In the genomic region with DNA sequence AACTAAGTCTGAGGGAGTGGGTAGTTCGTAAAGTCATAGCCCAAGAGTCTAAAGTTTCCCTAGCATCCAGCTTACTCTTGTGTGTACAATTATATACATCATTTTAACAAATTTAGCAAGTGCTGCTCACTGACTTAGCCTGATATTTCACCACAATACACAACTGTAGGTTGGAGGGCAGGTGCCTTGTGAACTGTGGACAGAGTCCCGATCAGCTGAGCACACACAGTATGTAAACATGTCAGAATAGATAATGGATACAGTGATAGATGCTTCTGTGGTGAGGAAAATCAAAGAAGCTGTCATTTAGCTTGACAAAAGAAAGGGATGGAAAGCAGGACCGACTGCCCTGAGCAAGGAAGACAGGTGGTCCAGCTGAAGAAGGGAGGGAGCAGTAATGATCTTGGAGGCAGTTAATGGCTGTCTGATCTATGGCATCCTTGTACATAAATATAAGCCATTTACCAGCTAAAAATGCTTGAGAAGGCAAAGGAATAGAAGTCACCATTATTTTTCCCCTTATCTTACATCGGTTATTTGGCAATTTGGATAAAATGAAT, we compare ENCODE assay signal across 25 cellular contexts.
DNase-seq lines count a peak whose midpoint lies in the region; ATAC-seq and TF ChIP-seq lines count a peak whose summit lies in the region.
"Had no signal": no experiment of that assay in that cellular context is flagged by ENCODE, and none has a peak within 500 bp of the region (broad histone marks: within the 10 kb centered on the region; RNA-seq: fewer than 3 reads in every experiment).

No MANE protein-coding gene starts in this region.

- no peaks in the 10 kb centered on the region for H3K27me3 ChIP-seq in right lobe of liver
- H3K27me3 ChIP-seq: esophagus muscularis mucosa, pancreas, SJSA1, testis had no signal

- no peaks in the 10 kb centered on the region for H3K4me1 Mint-ChIP-seq in activated CD8-positive, alpha-beta T cell treated with anti-CD3 and anti-CD28 coated beads for 36 hours (ENCODE audit: low read depth)
- H3K4me1 Mint-ChIP-seq: brain; CD4-positive, CD25-positive, alpha-beta regulatory T cell; H9; natural killer cell had no signal

- H3K27ac Mint-ChIP-seq in activated CD8-positive, alpha-beta T cell treated with anti-CD3 and anti-CD28 coated beads for 36 hours = no peak overlapping the region
- H3K27ac Mint-ChIP-seq: brain; CD4-positive, CD25-positive, alpha-beta regulatory T cell; effector memory CD8-positive, alpha-beta T cell; natural killer cell; T-helper 17 cell had no signal

- no peak overlapping the region for H3K4me3 ChIP-seq in right lobe of liver
- H3K4me3 ChIP-seq: esophagus muscularis mucosa, pancreas, SJSA1, testis had no signal

- intact Hi-C loops in right lobe of liver (cut with DNase I) = no loop called here
- intact Hi-C loops in activated CD8-positive, alpha-beta T cell treated with anti-CD3 and anti-CD28 coated beads for 36 hours (cut with micrococcal nuclease) = no loop called here

- no peaks in the 10 kb centered on the region for H3K36me3 Mint-ChIP-seq in activated CD8-positive, alpha-beta T cell treated with anti-CD3 and anti-CD28 coated beads for 36 hours (ENCODE audit: low read depth)
- H3K36me3 Mint-ChIP-seq: brain; CD4-positive, CD25-positive, alpha-beta regulatory T cell; natural killer cell had no signal

- H3K4me3 Mint-ChIP-seq in activated CD8-positive, alpha-beta T cell treated with anti-CD3 and anti-CD28 coated beads for 36 hours = no peak overlapping the region
- H3K4me3 Mint-ChIP-seq: brain; CD4-positive, CD25-positive, alpha-beta regulatory T cell; effector memory CD8-positive, alpha-beta T cell; H9; natural killer cell; T-helper 17 cell had no signal

- CTCF ChIA-PET in activated CD8-positive, alpha-beta T cell treated with anti-CD3 and anti-CD28 coated beads for 36 hours (lab: Charles Lee) = interaction anchor here (1.7 kb wide), 1 partner anchor 24 kb away, joined by 4 read pairs; no protein-coding TSS in a partner anchor

- no peaks in the 10 kb centered on the region for H3K9me3 ChIP-seq in right lobe of liver
- H3K9me3 ChIP-seq: esophagus muscularis mucosa, pancreas, SJSA1, testis had no signal

- H3K4me1 ChIP-seq in right lobe of liver = no peaks in the 10 kb centered on the region
- H3K4me1 ChIP-seq: pancreas, SJSA1, testis had no signal

- no peak for TF ChIP-seq POLR2A in right lobe of liver (IDR thresholded peaks at IDR 0.05)

- no peaks in the 10 kb centered on the region for H3K36me3 ChIP-seq in right lobe of liver
- H3K36me3 ChIP-seq: esophagus muscularis mucosa, pancreas, SJSA1, WERI-Rb-1 had no signal

- peaks cover 2% of the 10 kb centered on the region for H3K27me3 Mint-ChIP-seq in activated CD8-positive, alpha-beta T cell treated with anti-CD3 and anti-CD28 coated beads for 36 hours
- H3K27me3 Mint-ChIP-seq: brain; CD4-positive, CD25-positive, alpha-beta regulatory T cell; T-helper 17 cell had no signal

- no peaks in the 10 kb centered on the region for H3K9me3 Mint-ChIP-seq in activated CD8-positive, alpha-beta T cell treated with anti-CD3 and anti-CD28 coated beads for 36 hours
- H3K9me3 Mint-ChIP-seq: effector memory CD8-positive, alpha-beta T cell; H9; natural killer cell had no signal

- POLR2A ChIA-PET in activated CD8-positive, alpha-beta T cell treated with anti-CD3 and anti-CD28 coated beads for 36 hours (lab: Charles Lee) = no interaction called here

- ATAC-seq in right lobe of liver = peak in 3 of 4 donors; percentile 54 to 83 (median 77)
- no peak for ATAC-seq in activated CD8-positive, alpha-beta T cell treated with anti-CD3 and anti-CD28 coated beads for 36 hours
- ATAC-seq in HG03442 (IDR thresholded peaks at IDR 0.05; ENCODE audit: unreplicated experiment) = no peak
- no peak for ATAC-seq in GM21390 (IDR thresholded peaks at IDR 0.05; ENCODE audit: unreplicated experiment)
- ATAC-seq: effector memory CD8-positive, alpha-beta T cell; left cardiac atrium; natural killer cell; Panc1; pancreas; sciatic nerve; T-helper 17 cell had no signal

- peak; percentile 95 for DNase-seq in DMS53 treated with DMSO at 0.1 percent for 48 hours (lab: John Stamatoyannopoulos, UW; ENCODE audit: unreplicated experiment)
- peak; percentile 87 for DNase-seq in NCI-H146 treated with DMSO at 0.1 percent for 48 hours (lab: John Stamatoyannopoulos, UW; ENCODE audit: unreplicated experiment)
- peak; percentile 84 for DNase-seq in NCI-H774 (lab: John Stamatoyannopoulos, UW)
- DNase-seq in right lobe of liver = no peak
- DNase-seq in GM19240 (ENCODE audit: insufficient read length, low spot score) = no peak
- no peak for DNase-seq in activated CD8-positive, alpha-beta T cell treated with anti-CD3 and anti-CD28 coated beads for 36 hours
- DNase-seq: activated effector memory CD4-positive, alpha-beta T cell treated with anti-CD3 and anti-CD28 coated beads, Interleukin-2, amount 50 U/mL, for 16 hours; CD4-positive, CD25-positive, alpha-beta regulatory T cell; DMS79 treated with DMSO at 0.1 percent for 48 hours; effector memory CD8-positive, alpha-beta T cell; H9; left cardiac atrium; natural killer cell; NCI-H1694 treated with DMSO at 0.1 percent for 48 hours; pancreas; T-helper 17 cell; testis; WERI-Rb-1 had no signal

- no peak overlapping the region for H3K27ac ChIP-seq in right lobe of liver
- H3K27ac ChIP-seq: esophagus muscularis mucosa, pancreas, SJSA1, testis, WERI-Rb-1 had no signal

- 43% methylated on average over 4 of the region's 4 CpGs for WGBS in right lobe of liver (ENCODE audit: insufficient coverage, low coverage, low lambda C conversion rate, missing lambda C conversion rate)

- TF ChIP-seq CTCF in right lobe of liver (IDR thresholded peaks at IDR 0.05) = no peak
- no peak for TF ChIP-seq CTCF in activated CD8-positive, alpha-beta T cell treated with anti-CD3 and anti-CD28 coated beads for 36 hours (IDR thresholded peaks at IDR 0.05)

Comparison
In these comparisons a context has a peak if more than half of its experiments do, and no peak if none do; other contexts are left out.
1. DNase-seq: peak in DMS53 treated with DMSO at 0.1 percent for 48 hours (single experiment), NCI-H146 treated with DMSO at 0.1 percent for 48 hours (single experiment) and NCI-H774 (single experiment); none in right lobe of liver (0 of 3), GM19240 (single experiment) and activated CD8-positive, alpha-beta T cell treated with anti-CD3 and anti-CD28 coated beads for 36 hours (single experiment).
2. ATAC-seq: peak in right lobe of liver (3 of 4); none in activated CD8-positive, alpha-beta T cell treated with anti-CD3 and anti-CD28 coated beads for 36 hours (single experiment), HG03442 (single experiment) and GM21390 (single experiment).